ENCODE assay signal across 8 cellular contexts in the genomic region with DNA sequence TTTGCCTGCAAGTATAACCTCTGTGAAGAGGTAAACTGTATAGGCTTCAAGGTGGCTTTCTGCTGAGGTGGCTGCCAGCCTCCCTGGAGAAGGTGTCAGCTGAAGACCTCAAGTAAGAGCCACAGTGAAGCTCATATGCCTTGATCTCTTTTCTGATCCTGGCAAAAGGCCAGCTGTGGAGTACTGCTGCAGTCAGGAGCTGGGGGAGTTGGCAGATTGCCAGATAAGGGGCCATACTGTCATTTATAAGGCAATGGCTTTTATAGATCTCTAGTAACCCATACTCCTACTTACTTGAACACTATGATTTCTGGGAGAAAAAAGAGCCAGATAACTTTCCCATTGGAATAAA. TPM values are rescaled to one million over a fixed set of nuclear protein-coding genes. Genes with fewer than 3 reads are reported as not detected.
A peak's percentile ranks its signal among the peaks of the same experiment; 100 is the strongest.
DNase-seq lines count a peak whose midpoint lies in the region; ATAC-seq lines count a peak whose summit lies in the region.

No MANE protein-coding gene starts in this region.

- H3K27me3 ChIP-seq in SJCRH30 (no peaks in the 10 kb centered on the region), adipocyte (replicated peaks; ENCODE audit: control insufficient read depth, insufficient read depth, low read length) (no peaks in the 10 kb centered on the region)

- ATAC-seq in GM19395 (IDR thresholded peaks at IDR 0.05; ENCODE audit: unreplicated experiment): no peak
- no peak for ATAC-seq in GM18909 (IDR thresholded peaks at IDR 0.05; ENCODE audit: poor library complexity, unreplicated experiment)
- no peak for ATAC-seq in HG02610 (IDR thresholded peaks at IDR 0.05; ENCODE audit: unreplicated experiment)

- H3K9ac ChIP-seq in adipocyte (ENCODE audit: low read length): peak overlapping the region; percentile 21

- DNase-seq in NCI-H1105 treated with DMSO at 0.1 percent for 48 hours (lab: John Stamatoyannopoulos, UW): peak; percentile 96
- peak; percentile 83 to 89 for DNase-seq in SJCRH30
- DNase-seq in adipocyte (ENCODE audit: low read depth): peak; percentile 40
- DNase-seq in stimulated activated CD4-positive, alpha-beta T cell treated with anti-CD3 and anti-CD28 coated beads, Interleukin-4, amount 100 ng/mL, for 24 hours: peak; percentile 60
- no peak for DNase-seq in G401 (ENCODE audit: low spot score)

- peaks cover 13% of the 10 kb centered on the region for H3K4me1 ChIP-seq in SJCRH30
- no peaks in the 10 kb centered on the region for H3K4me1 ChIP-seq in adipocyte (ENCODE audit: control insufficient read depth, insufficient read depth, low read length)

- H3K9me3 ChIP-seq in SJCRH30 (replicated peaks) (no peaks in the 10 kb centered on the region), adipocyte (ENCODE audit: control insufficient read depth, low read length) (no peaks in the 10 kb centered on the region)

- H3K4me3 ChIP-seq in SJCRH30: no peak overlapping the region
- H3K4me3 ChIP-seq in adipocyte (ENCODE audit: low read length): no peak overlapping the region

- no peak overlapping the region for H3K27ac ChIP-seq in SJCRH30

- in situ Hi-C loops in G401 (cut with HindIII; ENCODE audit: low sequenced_read_pairs): no loop called here

- H3K36me3 ChIP-seq in SJCRH30: no peaks in the 10 kb centered on the region
- no peaks in the 10 kb centered on the region for H3K36me3 ChIP-seq in adipocyte (ENCODE audit: control insufficient read depth, insufficient read depth, low read length, severe bottlenecking)

RNA-seq across cellular contexts. Expression of gene CEP85L, which starts 8.8 kb away (rescaled TPM):
- total RNA-seq in SJCRH30 (2014; rRNA removed; shearing (Covaris generic)): 12.4 and 15.7 TPM in 2 replicates
- total RNA-seq in G401 (2014; rRNA removed; shearing (Covaris generic)): 0.88 and 0.92 TPM in 2 replicates
